In the genomic region with DNA sequence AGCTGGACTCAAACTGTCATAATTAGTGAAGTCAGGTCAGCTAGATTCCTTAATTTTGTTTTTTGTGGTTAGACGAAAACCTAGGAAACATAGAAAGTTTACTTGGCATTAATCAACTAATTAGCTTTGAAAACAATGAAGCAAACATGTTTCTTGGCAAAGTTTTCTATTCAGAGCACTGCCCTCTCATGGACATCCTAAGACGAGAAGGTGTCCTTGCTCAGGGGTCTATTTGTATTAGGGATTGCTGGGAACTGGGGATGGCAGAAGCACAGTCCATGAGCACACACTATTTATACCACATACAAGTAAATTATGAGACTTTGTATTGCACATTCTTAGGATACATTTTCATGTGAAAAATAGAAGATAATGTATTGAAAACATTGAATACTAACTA, we compare ENCODE assay signal across 19 cellular contexts. TPM values are rescaled to one million over a fixed set of nuclear protein-coding genes. Genes with fewer than 3 reads are reported as not detected.
DNase-seq lines count a peak whose midpoint lies in the region; FAIRE-seq and TF ChIP-seq lines count a peak whose summit lies in the region.
"Had no signal": no experiment of that assay in that cellular context is flagged by ENCODE, and none has a peak within 500 bp of the region (broad histone marks: within the 10 kb centered on the region; RNA-seq: fewer than 3 reads in every experiment).

No MANE protein-coding gene starts in this region.

- TF ChIP-seq POLR2A in NB4 (IDR thresholded peaks at IDR 0.05; ENCODE audit: extremely low read depth, insufficient read length), result no peak
- TF ChIP-seq POLR2A in GM12892 (IDR thresholded peaks at IDR 0.05; ENCODE audit: low read depth, low read length), result no peak
- no peak for TF ChIP-seq POLR2A in stomach (IDR thresholded peaks at IDR 0.05)

- H3K4me3 ChIP-seq in GM06990 (replicated peaks; ENCODE audit: low read depth, low read length) (no peak overlapping the region), NB4 (ENCODE audit: low read depth, low read length) (no peak overlapping the region), bronchial epithelial cell (ENCODE audit: low read depth, low read length) (no peak overlapping the region), osteoblast (ENCODE audit: insufficient read depth, low read length) (no peak overlapping the region), stomach (no peak overlapping the region)
- H3K4me3 ChIP-seq: coronary artery, heart left ventricle, thoracic aorta had no signal

- H3K4me1 ChIP-seq in osteoblast (ENCODE audit: insufficient read depth, low read length) (peaks cover 7% of the 10 kb centered on the region), stomach (peaks cover 0 to 21% (median 16%) of the 10 kb centered on the region in 4 donors)

- TF ChIP-seq EP300 in stomach (IDR thresholded peaks at IDR 0.05), result no peak

- H3K36me3 ChIP-seq in GM06990 (ENCODE audit: control insufficient read depth, insufficient read depth, low read length), result peaks cover 2% of the 10 kb centered on the region; the same call in 1 of the 2 replicates
- no peaks in the 10 kb centered on the region for H3K36me3 ChIP-seq in bronchial epithelial cell (ENCODE audit: control insufficient read depth, insufficient read depth, low read length)
- no peaks in the 10 kb centered on the region for H3K36me3 ChIP-seq in osteoblast (ENCODE audit: insufficient read depth, low read length)
- peaks cover 0 to 2% (median 0%) of the 10 kb centered on the region in 4 donors for H3K36me3 ChIP-seq in stomach
- H3K36me3 ChIP-seq: thoracic aorta had no signal

- H3K4me2 ChIP-seq in osteoblast (ENCODE audit: insufficient read depth, low read length), result no peak overlapping the region

- FAIRE-seq in bronchial epithelial cell (lab: Jason Lieb, UNC) (no peak), GM12892 (lab: Jason Lieb, UNC) (no peak)
- FAIRE-seq: keratinocyte had no signal

- intact Hi-C loops in stomach (cut with DNase I; ENCODE audit: low total_unique reads), result no loop called here

- no peak for DNase-seq in GM06990 (ENCODE audit: extremely low read depth, insufficient read length)
- DNase-seq in NB4 (ENCODE audit: low read depth), result peak; percentile 12
- DNase-seq in bronchial epithelial cell (ENCODE audit: low read depth), result no peak
- no peak for DNase-seq in osteoblast (ENCODE audit: insufficient read length, low spot score, missing footprints)
- DNase-seq in GM12892 (ENCODE audit: insufficient read length), result no peak
- DNase-seq in stomach, result no peak
- no peak for DNase-seq in NCI-H2196 (lab: John Stamatoyannopoulos, UW; ENCODE audit: unreplicated experiment)
- DNase-seq: activated effector memory CD4-positive, alpha-beta T cell treated with Interleukin-2 at 50 U/mL for 16 hours; anterior cingulate cortex; heart left ventricle; KG1; NCI-H226; nucleus accumbens; stimulated activated CD4-positive, alpha-beta T cell treated with anti-CD3 and anti-CD28 coated beads, Interleukin-4, amount 100 ng/mL, for 24 hours had no signal

- no peaks in the 10 kb centered on the region for H3K79me2 ChIP-seq in osteoblast (ENCODE audit: insufficient read depth, low read length)

- no peak overlapping the region for H2AFZ ChIP-seq in osteoblast (ENCODE audit: low read length)

- H3K9me3 ChIP-seq in osteoblast (ENCODE audit: low read depth, low read length), result no peaks in the 10 kb centered on the region
- no peaks in the 10 kb centered on the region for H3K9me3 ChIP-seq in stomach
- H3K9me3 ChIP-seq: heart left ventricle, thoracic aorta had no signal

- H3K27me3 ChIP-seq in GM06990 (replicated peaks; ENCODE audit: control insufficient read depth, insufficient read depth, low read length) (no peaks in the 10 kb centered on the region), bronchial epithelial cell (ENCODE audit: control insufficient read depth, insufficient read depth, low read length) (no peaks in the 10 kb centered on the region), osteoblast (ENCODE audit: insufficient read depth, low read length) (no peaks in the 10 kb centered on the region), stomach (no peaks in the 10 kb centered on the region)
- H3K27me3 ChIP-seq: heart left ventricle had no signal

- peak; percentile 17 for TF ChIP-seq CTCF in GM06990 (IDR thresholded peaks at IDR 0.05; ENCODE audit: insufficient read depth, low read length, poor library complexity, severe bottlenecking)
- no peak for TF ChIP-seq CTCF in NB4 (IDR thresholded peaks at IDR 0.05; ENCODE audit: low read depth, low read length)
- TF ChIP-seq CTCF in bronchial epithelial cell (IDR thresholded peaks at IDR 0.05; ENCODE audit: insufficient read depth, low read length, severe bottlenecking), result peak; percentile 1
- TF ChIP-seq CTCF in osteoblast (IDR thresholded peaks at IDR 0.05; ENCODE audit: extremely low read depth, low read depth, low read length), result peak; percentile 25
- TF ChIP-seq CTCF in stomach (IDR thresholded peaks at IDR 0.05), result no peak

- H3K27ac ChIP-seq in osteoblast (ENCODE audit: low read depth, low read length), result no peak overlapping the region
- no peak overlapping the region for H3K27ac ChIP-seq in stomach
- H3K27ac ChIP-seq: coronary artery, epithelial cell of prostate, heart left ventricle, thoracic aorta, VCaP had no signal

- 54 to 73% (median 64%) methylated on average over 2 of the region's 2 CpGs for WGBS in stomach, 5 donors

- H4K20me1 ChIP-seq in osteoblast (ENCODE audit: insufficient read depth, low read length), result no peaks in the 10 kb centered on the region

RNA-seq across cellular contexts. Expression of a gene that starts 49.7 kb away (rescaled TPM):
- 8.3 and 16.3 TPM in 2 replicates for total RNA-seq in bronchial epithelial cell
- 10.9 and 12.7 TPM in 2 replicates for total RNA-seq in osteoblast
- 12.4 TPM for polyA plus RNA-seq in GM12892 (2012; ENCODE audit: missing spikeins)
- 100 to 1,000 TPM in 1 of 5 donors, 10 to 100 TPM in 2, 1 to 10 TPM in 2; 3.1 to 135 (median 15.2) TPM for total RNA-seq in stomach
- 1 to 10 TPM; 5.2 to 6.1 (median 5.4) TPM for polyA plus RNA-seq in stomach

RNA-seq across cellular contexts. Expression of a gene that starts 56.3 kb away (rescaled TPM):
- total RNA-seq in bronchial epithelial cell (1.3 and 1.9 TPM in 2 replicates), osteoblast (0.59 and 0.72 TPM in 2 replicates), stomach (10 to 100 TPM in 1 of 5 donors, 1 to 10 TPM in 2, not detected in 2; 6.2 to 11.6 (median 7.7) TPM)
- polyA plus RNA-seq in GM12892 (2012; ENCODE audit: missing spikeins), result 0.61 TPM
- polyA plus RNA-seq in stomach, result 1 to 10 TPM in 1 of 3 donors, under 1 TPM in 2; 0.37 to 1.1 (median 0.85) TPM

Comparison
In these comparisons a context has a peak if more than half of its experiments do, and no peak if none do; other contexts are left out.
1. CTCF ChIP-seq: peak in GM06990 (single experiment), bronchial epithelial cell (single experiment) and osteoblast (single experiment); none in NB4 (single experiment) and stomach (0 of 7).